In the genomic region with DNA sequence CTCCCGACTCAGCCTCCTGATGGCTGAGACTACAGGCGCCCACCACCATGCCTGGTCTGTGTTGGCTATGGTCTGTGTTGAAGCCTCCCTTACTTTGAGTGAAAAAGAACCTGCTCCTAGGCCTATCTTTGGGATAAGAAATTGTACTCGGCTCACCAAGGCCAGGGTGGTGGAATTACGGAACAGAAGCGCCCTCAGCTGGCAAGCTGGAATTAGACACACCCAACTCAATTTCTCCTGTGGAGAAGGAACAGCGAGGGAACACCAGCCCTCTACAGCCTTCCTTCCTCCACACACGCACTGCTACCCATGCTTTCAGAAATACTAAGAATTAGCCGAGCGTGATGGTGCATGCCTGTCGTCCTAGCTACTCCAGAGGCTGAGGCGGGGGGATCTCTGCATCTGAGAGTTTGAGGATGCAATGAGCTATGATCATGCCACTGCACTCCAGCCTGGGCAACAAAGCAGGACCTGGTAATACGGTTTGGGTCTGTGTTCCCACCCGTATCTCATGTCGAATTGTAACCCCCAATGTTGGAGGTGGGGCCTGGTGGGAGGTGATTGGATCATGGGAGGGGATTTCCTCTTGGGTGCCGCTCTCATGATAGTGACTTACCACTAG, we compare ENCODE assay signal across 8 cellular contexts. TPM values are rescaled to one million over a fixed set of nuclear protein-coding genes. Genes with fewer than 3 reads are reported as not detected.
DNase-seq lines count a peak whose midpoint lies in the region.
"Had no signal": no experiment of that assay in that cellular context is flagged by ENCODE, and none has a peak within 500 bp of the region (broad histone marks: within the 10 kb centered on the region; RNA-seq: fewer than 3 reads in every experiment).

No MANE protein-coding gene starts in this region.

- DNase-seq in ELR (ENCODE audit: low read depth): peak; percentile 62
- peak; percentile 27 for DNase-seq in Jurkat, Clone E6-1 (ENCODE audit: low read depth, low spot score)
- DNase-seq in UCSD-AML1 (lab: John Stamatoyannopoulos, UW; ENCODE audit: unreplicated experiment): peak; percentile 58
- DNase-seq in iPS-NIHi11 (ENCODE audit: low spot score): peak; percentile 82
- DNase-seq in NCI-H1105 (lab: John Stamatoyannopoulos, UW): no peak
- no peak for DNase-seq in NCI-H1048 (lab: John Stamatoyannopoulos, UW)
- DNase-seq in stimulated activated naive CD4-positive, alpha-beta T cell (lab: John Stamatoyannopoulos, UW): no peak
- DNase-seq: activated B cell treated with CpG ODN at 0.5 μM for 24 hours had no signal

- no peak overlapping the region for H3K4me3 ChIP-seq in Jurkat, Clone E6-1 (ENCODE audit: low read length)

RNA-seq across cellular contexts. Expression of gene RBBP6, which starts 40.1 kb away (rescaled TPM):
- 39.2 TPM for polyA plus RNA-seq in Jurkat, Clone E6-1 (2012; ENCODE audit: insufficient read depth, insufficient read length)

Comparison
In these comparisons a context has a peak if more than half of its experiments do, and no peak if none do; other contexts are left out.
1. DNase-seq: peak in ELR (single experiment), Jurkat, Clone E6-1 (single experiment), UCSD-AML1 (single experiment) and iPS-NIHi11 (single experiment); none in NCI-H1105 (single experiment), NCI-H1048 (single experiment) and stimulated activated naive CD4-positive, alpha-beta T cell (0 of 6).